In genomic region chr9:96554801-96555566, GRCh38 we compare ENCODE assay signal across 1 cellular context.
TF ChIP-seq lines count a peak whose summit lies in the region.

No MANE protein-coding gene starts in this region.

TF ChIP-seq in GM12878, 131 proteins besides CTCF, POLR2A, EP300 and RAD21 (continued from another document):
- TF ChIP-seq REST (IDR thresholded peaks at IDR 0.05; ENCODE audit: low read depth, low read length) (no peak), ATF7 (IDR thresholded peaks at IDR 0.05; ENCODE audit: low read depth) (no peak), PKNOX1 (IDR thresholded peaks at IDR 0.05) (no peak)
TF ChIP-seq in GM12878: peak in this region for 0.
